In genomic region chr10:21144047-21144446, GRCh38 we compare ENCODE assay signal across 20 cellular contexts.
"Had no signal": no experiment of that assay in that cellular context is flagged by ENCODE, and none has a peak within 500 bp of the region (broad histone marks: within the 10 kb centered on the region; RNA-seq: fewer than 3 reads in every experiment).

No MANE protein-coding gene starts in this region.

- H3K36me3 ChIP-seq: ascending aorta, right atrium auricular region, thyroid gland had no signal

- H3K27ac ChIP-seq: ascending aorta, right atrium auricular region, thyroid gland had no signal

- H3K4me3 ChIP-seq: ascending aorta, right atrium auricular region, thyroid gland had no signal

- ATAC-seq: effector memory CD8-positive, alpha-beta T cell; left lobe of liver had no signal

- DNase-seq: activated CD4-positive, alpha-beta T cell treated with anti-CD3 and anti-CD28 coated beads, Interleukin-2, amount 50 U/mL, for 1 hour; activated CD4-positive, CD25-positive, alpha-beta regulatory T cell treated with anti-CD3 and anti-CD28 coated beads, Interleukin-2, amount 50 U/mL, for 72 hours; activated CD8-positive, alpha-beta memory T cell treated with anti-CD3 and anti-CD28 coated beads, Interleukin-2, amount 50 U/mL, for 4 hours; activated effector memory CD4-positive, alpha-beta T cell treated with Interleukin-2 at 50 U/mL for 16 hours; activated naive CD4-positive, alpha-beta T cell treated with anti-CD3 and anti-CD28 coated beads, Interleukin-2, amount 10 ng/mL, durations not matched to agents 7 days and 5 days; activated T-cell treated with anti-CD3 and anti-CD28 coated beads, Interleukin-2, amount 50 U/mL, for 48 hours; dermis blood vessel endothelial cell; effector memory CD8-positive, alpha-beta T cell; foreskin melanocyte; kidney; stimulated activated CD4-positive, alpha-beta T cell treated with anti-CD3 and anti-CD28 coated beads, Interleukin-12 subunit alpha, Interleukin-12 subunit beta, amount 100 ng/mL, for 4 hours; stimulated activated CD4-positive, alpha-beta T cell treated with anti-CD3 and anti-CD28 coated beads, Interleukin-1b, Interleukin-23, amount 100 ng/mL, for 48 hours; stimulated activated CD8-positive, alpha-beta memory T cell treated with anti-CD3 and anti-CD28 coated beads, Interleukin-4, amount 100 ng/mL, for 48 hours; stimulated activated naive CD4-positive, alpha-beta T cell; T1000; thyroid gland had no signal

- H3K27me3 ChIP-seq: ascending aorta, right atrium auricular region, thyroid gland had no signal

- H3K4me1 ChIP-seq: ascending aorta, right atrium auricular region, thyroid gland had no signal

- H3K9me3 ChIP-seq: ascending aorta, right atrium auricular region, thyroid gland had no signal

- FAIRE-seq: kidney, urothelium cell line had no signal
